ENCODE assay signal across 8 cellular contexts in the genomic region with DNA sequence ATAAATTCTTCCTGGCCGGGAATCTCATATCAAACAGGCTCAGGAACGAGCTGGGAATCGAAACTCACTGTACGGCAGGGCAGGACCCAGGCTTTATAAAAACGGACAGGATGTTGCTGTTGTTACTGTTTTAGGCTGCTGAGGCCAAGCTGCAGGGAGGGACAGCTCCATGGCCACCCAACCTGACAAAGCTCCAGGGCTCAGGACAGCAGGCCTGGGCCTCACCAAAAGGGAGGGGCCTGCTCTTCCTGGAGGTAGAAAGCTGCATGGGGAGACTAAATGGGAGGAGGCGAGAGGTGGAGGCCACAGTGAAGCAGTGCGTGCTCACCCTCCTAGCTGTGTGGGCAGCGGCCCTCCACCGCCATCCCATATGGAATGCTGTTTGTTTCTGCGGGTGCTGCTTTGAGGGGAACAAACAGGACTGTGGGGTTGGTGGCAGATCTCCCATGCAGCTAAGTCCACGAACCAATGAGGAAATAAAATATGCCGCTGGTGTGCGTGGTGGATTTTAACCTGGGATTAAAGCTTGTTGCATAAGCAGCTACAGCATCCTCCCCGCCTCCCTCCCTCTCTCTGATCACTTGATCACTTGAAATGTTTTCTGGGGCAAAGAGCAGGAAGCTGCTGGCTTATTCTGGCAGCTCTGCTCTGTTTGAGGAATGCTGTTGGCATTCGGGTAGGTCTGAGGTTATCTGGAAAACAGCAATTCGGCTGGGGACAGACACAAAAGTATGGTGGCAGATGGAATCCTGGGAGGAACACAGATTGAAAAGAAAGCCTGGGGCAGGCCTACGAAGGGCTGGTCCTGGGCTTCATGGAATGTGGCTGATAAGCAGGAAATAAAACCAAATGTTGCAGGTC. TPM values are rescaled to one million over a fixed set of nuclear protein-coding genes. Genes with fewer than 3 reads are reported as not detected.
DNase-seq lines count a peak whose midpoint lies in the region; ATAC-seq and TF ChIP-seq lines count a peak whose summit lies in the region.

No MANE protein-coding gene starts in this region.

- TF ChIP-seq CTCF in thoracic aorta (IDR thresholded peaks at IDR 0.05) = no peak

- peak; percentile 43 for DNase-seq in D341Med (ENCODE audit: low spot score)
- peak; percentile 90 to 96 for DNase-seq in SJSA1 (ENCODE audit: low read depth in 1 of 2, low spot score in 2 of 2)
- peak; percentile 88 to 98 for DNase-seq in lung microvascular endothelial cell (ENCODE audit: low read depth in 2 of 2)
- peak; percentile 73 for DNase-seq in thoracic aorta (ENCODE audit: low spot score)
- DNase-seq in stimulated activated CD4-positive, alpha-beta T cell treated with anti-CD3 and anti-CD28 coated beads, Interleukin-12 subunit alpha, Interleukin-12 subunit beta, amount 100 ng/mL, for 4 hours = no peak
- no peak for DNase-seq in cortex of kidney (lab: John Stamatoyannopoulos, UW)

- ATAC-seq in thoracic aorta (ENCODE audit: insufficient number of reproducible peaks, low FRiP score, low read depth) = peak; percentile 72

- H3K27me3 ChIP-seq in HUES48 (ENCODE audit: control insufficient read depth, insufficient read depth, low read length) (no peaks in the 10 kb centered on the region), SJSA1 (replicated peaks) (no peaks in the 10 kb centered on the region), ectodermal cell (ENCODE audit: control insufficient read depth, insufficient read depth, low read length, poor library complexity, severe bottlenecking) (no peaks in the 10 kb centered on the region), thoracic aorta (replicated peaks; ENCODE audit: insufficient read depth) (no peaks in the 10 kb centered on the region)

- H3K9me3 ChIP-seq in HUES48 (ENCODE audit: control insufficient read depth, insufficient read depth, low read length) (no peaks in the 10 kb centered on the region), SJSA1 (replicated peaks) (no peaks in the 10 kb centered on the region), ectodermal cell (ENCODE audit: control insufficient read depth, low read length) (no peaks in the 10 kb centered on the region), thoracic aorta (no peaks in the 10 kb centered on the region)

- 43 to 51% methylated on average over 17 of the region's 17 CpGs for WGBS in ectodermal cell, 2 experiments

- H3K36me3 ChIP-seq in HUES48 (ENCODE audit: control insufficient read depth, insufficient read depth, low read length) = peaks cover 30% of the 10 kb centered on the region
- H3K36me3 ChIP-seq in SJSA1 = no peaks in the 10 kb centered on the region
- no peaks in the 10 kb centered on the region for H3K36me3 ChIP-seq in ectodermal cell (ENCODE audit: control insufficient read depth, insufficient read depth, low read length)
- no peaks in the 10 kb centered on the region for H3K36me3 ChIP-seq in thoracic aorta

- H3K4me3 ChIP-seq in HUES48 (ENCODE audit: low read depth, low read length) (no peak overlapping the region), SJSA1 (peak overlapping the region; percentile 4; the same call in 1 of the 2 replicates), ectodermal cell (ENCODE audit: insufficient read depth, low read depth, low read length) (no peak overlapping the region), thoracic aorta (peak overlapping the region; percentile 44)

- peak overlapping the region; percentile 36 for H3K9ac ChIP-seq in HUES48 (ENCODE audit: low read depth, low read length)

- H3K4me1 ChIP-seq in HUES48 (ENCODE audit: control insufficient read depth, insufficient read depth, low read length) (peaks cover 84% of the 10 kb centered on the region), SJSA1 (replicated peaks) (peaks cover 79% of the 10 kb centered on the region), ectodermal cell (ENCODE audit: control insufficient read depth, insufficient read depth, low read length) (peaks cover 71% of the 10 kb centered on the region), thoracic aorta (ENCODE audit: control insufficient read depth in 1 of 2, low read depth in 2 of 2) (peaks cover 71 to 88% of the 10 kb centered on the region in 2 donors)

- H3K27ac ChIP-seq in HUES48 (ENCODE audit: low read depth, low read length) = peak overlapping the region; percentile 99
- H3K27ac ChIP-seq in SJSA1 = peak overlapping the region; percentile 96
- peak overlapping the region; percentile 96 for H3K27ac ChIP-seq in ectodermal cell (ENCODE audit: insufficient read depth, low read depth, low read length, poor library complexity, severe bottlenecking)
- H3K27ac ChIP-seq in thoracic aorta = peak overlapping the region; percentile 97 to 100

RNA-seq across cellular contexts. Expression of a gene that starts 2.4 kb away (rescaled TPM):
- 6.0 and 13.5 TPM in 2 replicates for total RNA-seq in SJSA1 (2014; rRNA removed; shearing (Covaris generic))
- polyA plus RNA-seq in ectodermal cell (2013, experiment 1 of 4) = 69.3 TPM
- polyA plus RNA-seq in ectodermal cell (2013, experiment 2 of 4) = 67.7 TPM
- polyA plus RNA-seq in ectodermal cell (2013, experiment 3 of 4) = 51.1 TPM
- 46.2 TPM for polyA plus RNA-seq in ectodermal cell (2013, experiment 4 of 4)
- total RNA-seq in lung microvascular endothelial cell (34.2 and 74.8 TPM in 2 replicates), thoracic aorta (10 to 100 TPM; 17.9 to 27.2 TPM)

Comparison
In these comparisons a context has a peak if more than half of its experiments do, and no peak if none do; other contexts are left out.
1. DNase-seq: peak in D341Med (single experiment), SJSA1 (2 of 2), lung microvascular endothelial cell (2 of 2) and thoracic aorta (single experiment); none in stimulated activated CD4-positive, alpha-beta T cell treated with anti-CD3 and anti-CD28 coated beads, Interleukin-12 subunit alpha, Interleukin-12 subunit beta, amount 100 ng/mL, for 4 hours (single experiment) and cortex of kidney (single experiment).
2. H3K4me3 ChIP-seq: peak in SJSA1 (single experiment) and thoracic aorta (single experiment); none in HUES48 (single experiment) and ectodermal cell (single experiment).
3. Peak in every context shown above with its lines, with median percentiles within 50 percentile points of each other: H3K27ac ChIP-seq.